8 cellular contexts compared by ENCODE assay signal in the genomic region with DNA sequence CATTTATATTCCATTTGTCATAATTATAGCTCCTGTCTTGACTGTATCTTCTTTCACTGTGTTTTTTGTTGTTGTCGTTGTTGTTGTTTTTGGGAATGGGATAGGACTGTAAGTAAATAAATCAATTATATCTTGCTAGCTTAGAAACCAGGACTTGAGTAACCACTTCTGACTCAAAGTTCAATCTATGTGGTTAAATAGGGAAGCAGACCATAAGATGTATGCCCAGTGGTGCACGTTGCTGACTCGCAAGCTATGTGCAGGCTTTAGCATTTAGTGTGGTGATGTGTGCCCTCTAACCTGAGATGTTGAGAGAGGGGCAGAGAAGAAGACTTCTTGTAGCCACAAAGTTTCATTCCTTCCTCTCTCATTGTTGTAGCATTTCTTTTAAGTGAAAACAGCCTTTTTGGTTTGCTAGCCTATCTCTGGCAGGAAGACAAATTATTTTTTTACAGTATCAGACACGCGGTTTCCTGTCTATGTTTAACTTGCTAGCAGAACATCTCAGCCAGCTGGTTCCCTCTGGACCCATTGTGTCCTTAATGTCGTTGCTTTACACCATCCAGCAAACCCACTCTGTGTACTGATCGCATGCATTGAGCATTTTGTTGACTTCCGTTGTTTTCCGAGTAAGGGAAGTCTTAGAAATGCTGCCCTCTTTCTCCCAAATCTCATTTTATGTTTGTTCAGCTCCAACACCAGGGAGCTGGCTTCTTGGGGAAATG. TPM values are rescaled to one million over a fixed set of nuclear protein-coding genes. Genes with fewer than 3 reads are reported as not detected.
DNase-seq lines count a peak whose midpoint lies in the region; ATAC-seq, FAIRE-seq and TF ChIP-seq lines count a peak whose summit lies in the region.

No MANE protein-coding gene starts in this region.

- intact Hi-C loops in lower lobe of right lung (cut with DNase I) = no loop called here

- H4K20me1 ChIP-seq in SK-N-SH (ENCODE audit: insufficient read depth) = no peaks in the 10 kb centered on the region

- H3K4me2 ChIP-seq in SK-N-SH = peak overlapping the region; percentile 67

- H3K27me3 ChIP-seq in AG04450 (ENCODE audit: control insufficient read depth, insufficient read depth, low read length) (no peaks in the 10 kb centered on the region), SK-N-SH (ENCODE audit: insufficient read depth) (no peaks in the 10 kb centered on the region), lower lobe of right lung (ENCODE audit: low read depth) (no peaks in the 10 kb centered on the region)

- FAIRE-seq in urothelium cell line (lab: Jason Lieb, UNC) = peak; percentile 66

- peak overlapping the region; percentile 96 for H3K27ac Mint-ChIP-seq in central memory CD8-positive, alpha-beta T cell (ENCODE audit: low read depth)

- peaks cover 59% of the 10 kb centered on the region for H3K79me2 ChIP-seq in SK-N-SH (ENCODE audit: insufficient read depth)

- TF ChIP-seq CTCF in AG04450 (IDR thresholded peaks at IDR 0.05; ENCODE audit: low read depth, low read length) = 0 out of 2 replicates have a peak, but pooled peaks have one; percentile 12
- no peak for TF ChIP-seq CTCF in SK-N-SH (IDR thresholded peaks at IDR 0.05)
- no peak for TF ChIP-seq CTCF in lower lobe of right lung (IDR thresholded peaks at IDR 0.05)

- H3K4me3 Mint-ChIP-seq in central memory CD8-positive, alpha-beta T cell = peak overlapping the region; percentile 74

- DNase-seq in AG04450 (ENCODE audit: low read depth, low spot score) (peak; percentile 43), SK-N-SH (no peak), lower lobe of right lung (no peak), urothelium cell line (ENCODE audit: low spot score) (peak; percentile 23), iPS-NIHi7 (ENCODE audit: extremely low spot score) (no peak)
- DNase-seq in central memory CD8-positive, alpha-beta T cell (ENCODE audit: low spot score in 2 of 2) = peak in 1 of 2 donors; percentile 57

- no peaks in the 10 kb centered on the region for H3K27me3 Mint-ChIP-seq in central memory CD8-positive, alpha-beta T cell

- H3K36me3 Mint-ChIP-seq in central memory CD8-positive, alpha-beta T cell (ENCODE audit: insufficient read depth) = peaks cover 57% of the 10 kb centered on the region

- no peaks in the 10 kb centered on the region for H3K9me2 ChIP-seq in SK-N-SH

- H3K9me3 Mint-ChIP-seq in central memory CD8-positive, alpha-beta T cell = no peaks in the 10 kb centered on the region

- H3K4me3 ChIP-seq in AG04450 (ENCODE audit: low read depth, low read length) (peak overlapping the region; percentile 27), SK-N-SH (ENCODE audit: low read depth in 2 of 2, low read length in 1 of 2) (peak overlapping the region in 1 of 2 experiments; percentile 23; a peak in 1 of 4 replicates), lower lobe of right lung (no peak overlapping the region)

- no peak for TF ChIP-seq EP300 in SK-N-SH (IDR thresholded peaks at IDR 0.05; ENCODE audit: borderline replicate concordance in 1 of 2, low read depth in 1 of 2, low read length in 1 of 2)

- H3K36me3 ChIP-seq in SK-N-SH (replicated peaks in 1 of 2; ENCODE audit: control insufficient read depth in 1 of 2, insufficient read depth in 2 of 2, low read length in 1 of 2) (peaks cover 22 to 61% of the 10 kb centered on the region in 2 experiments), lower lobe of right lung (peaks cover 78% of the 10 kb centered on the region)

- peak overlapping the region; percentile 95 for H3K27ac ChIP-seq in AG04450 (ENCODE audit: low read depth, low read length)
- peak overlapping the region; percentile 93 to 95 for H3K27ac ChIP-seq in SK-N-SH (ENCODE audit: low read depth in 2 of 2, low read length in 1 of 2)
- H3K27ac ChIP-seq in lower lobe of right lung = peak overlapping the region; percentile 63

- H3F3A ChIP-seq in SK-N-SH (replicated peaks; ENCODE audit: insufficient read depth) = peaks cover 48% of the 10 kb centered on the region

- POLR2A ChIA-PET in AG04450 (lab: Yijun Ruan, JAX) (interaction anchor here (0.8 to 2.1 kb wide), 8 partner anchors 8 to 63 kb away, joined by 3 to 13 read pairs (median 4); partner anchors contain the start of gene TGFBR2), SK-N-SH (lab: Yijun Ruan, JAX) (no interaction called here)

- peak overlapping the region; percentile 58 for H3K9ac ChIP-seq in SK-N-SH

- CTCF ChIA-PET in AG04450 (lab: Charles Lee) (interaction anchor here (0.6 to 2.1 kb wide), 6 partner anchors 8 to 461 kb away, joined by 3 to 6 read pairs (median 4); no protein-coding TSS in a partner anchor), SK-N-SH (lab: Yijun Ruan, JAX) (interaction anchor here (0.9 to 1.6 kb wide), 3 partner anchors 21 to 460 kb away, joined by 3 read pairs; no protein-coding TSS in a partner anchor)

- H3K9me3 ChIP-seq in AG04450 (ENCODE audit: control insufficient read depth, insufficient read depth, low read length) (no peaks in the 10 kb centered on the region), SK-N-SH (no peaks in the 10 kb centered on the region), lower lobe of right lung (no peaks in the 10 kb centered on the region)

- H2AFZ ChIP-seq in SK-N-SH (ENCODE audit: low read depth) = no peak overlapping the region

- ATAC-seq in GM19395 (IDR thresholded peaks at IDR 0.05; ENCODE audit: unreplicated experiment) (peak; percentile 84), HG03378 (IDR thresholded peaks at IDR 0.05; ENCODE audit: unreplicated experiment) (peak; percentile 92), lower lobe of right lung (peak; percentile 35 to 70)
- ATAC-seq in central memory CD8-positive, alpha-beta T cell (replicated peaks; ENCODE audit: extremely low read depth, poor library complexity, severe bottlenecking) = peak; percentile 77

- peaks cover 88% of the 10 kb centered on the region for H3K4me1 Mint-ChIP-seq in central memory CD8-positive, alpha-beta T cell

- TF ChIP-seq RAD21 in SK-N-SH (IDR thresholded peaks at IDR 0.05; ENCODE audit: low read length) = no peak

- 42% methylated on average over 9 of the region's 9 CpGs for WGBS in SK-N-SH (ENCODE audit: low lambda C conversion rate)

- H3K4me1 ChIP-seq in SK-N-SH (ENCODE audit: control insufficient read depth in 1 of 2, insufficient read depth in 2 of 2, low read depth in 1 of 2, low read length in 1 of 2) (peaks cover 13 to 71% of the 10 kb centered on the region in 2 experiments), lower lobe of right lung (peaks cover 91% of the 10 kb centered on the region)

TF ChIP-seq in SK-N-SH, 30 proteins besides CTCF, POLR2A, EP300 and RAD21:
- no peak for TF ChIP-seq POLR2AphosphoS5 (IDR thresholded peaks at IDR 0.05; ENCODE audit: low read depth, low read length)
- TF ChIP-seq TCF12 (IDR thresholded peaks at IDR 0.05) = peak; percentile 81
- TF ChIP-seq IRF3 (IDR thresholded peaks at IDR 0.05; ENCODE audit: low read depth, low read length) = no peak
- peak; percentile 67 for TF ChIP-seq PBX3 (IDR thresholded peaks at IDR 0.05)
- peak; percentile 29; the same call in 1 of the 2 replicates for TF ChIP-seq FOSL2 (IDR thresholded peaks at IDR 0.05; ENCODE audit: borderline replicate concordance, low read depth)
- peak; percentile 49; the same call in 1 of the 2 replicates for TF ChIP-seq MAX (IDR thresholded peaks at IDR 0.05; ENCODE audit: low read depth)
- TF ChIP-seq RCOR1 (IDR thresholded peaks at IDR 0.05; ENCODE audit: low read length) = no peak
- no peak for TF ChIP-seq YY1 (IDR thresholded peaks at IDR 0.05; ENCODE audit: low read depth)
- no peak for TF ChIP-seq GATA2 (CRISPR knock-in tag; IDR thresholded peaks at IDR 0.05)
- TF ChIP-seq NFIC (IDR thresholded peaks at IDR 0.05; ENCODE audit: borderline replicate concordance) = peak; percentile 29; the same call in 1 of the 2 replicates
- no peak for TF ChIP-seq SMC3 (IDR thresholded peaks at IDR 0.05; ENCODE audit: low read depth, low read length)

RNA-seq across cellular contexts. Expression of gene TGFBR2, which starts 52.1 kb away (rescaled TPM):
- polyA plus RNA-seq in AG04450 (2011; rRNA removed) (155 and 158 TPM in 2 replicates), SK-N-SH (2012; rRNA removed) (48.3 and 58.9 TPM in 2 replicates)
- polyA minus RNA-seq in AG04450 (2011; rRNA and poly(A)+ RNA removed) = 158 and 168 TPM in 2 replicates
- 54.7 and 67.3 TPM in 2 replicates for polyA plus RNA-seq in SK-N-SH (2012; cell fraction: cytosol; rRNA removed)
- polyA plus RNA-seq in SK-N-SH (2012; cell fraction: nucleus; rRNA removed) = 24.2 and 33.6 TPM in 2 replicates
- 289 TPM for total RNA-seq in lower lobe of right lung

Comparison
In these comparisons a context has a peak if more than half of its experiments do, and no peak if none do; other contexts are left out.
1. DNase-seq: peak in AG04450 (single experiment) and urothelium cell line (single experiment); none in SK-N-SH (single experiment), lower lobe of right lung (single experiment) and iPS-NIHi7 (single experiment).
2. Peak in every context shown above with its lines, with median percentiles within 50 percentile points of each other: H3K27ac ChIP-seq and ATAC-seq.